ENCODE assay signal across 18 cellular contexts in genomic region chr20:53874706-53875105, GRCh38.
DNase-seq lines count a peak whose midpoint lies in the region; ATAC-seq and TF ChIP-seq lines count a peak whose summit lies in the region.
"Had no signal": no experiment of that assay in that cellular context is flagged by ENCODE, and none has a peak within 500 bp of the region (broad histone marks: within the 10 kb centered on the region; RNA-seq: fewer than 3 reads in every experiment).

No MANE protein-coding gene starts in this region.

- H3K27ac ChIP-seq in ACC112 (ENCODE audit: low read depth, low read length) (no peak overlapping the region), Panc1 (ENCODE audit: low read length) (peak overlapping the region; percentile 100), neutrophil (peak overlapping the region; percentile 94), right atrium auricular region (no peak overlapping the region)
- no peak overlapping the region for H3K27ac ChIP-seq in CD8-positive, alpha-beta memory T cell (ENCODE audit: low read depth, low read length)

- no TSS peak for BruUV-seq in Panc1 (replicated peaks; lab: Mats Ljungman, UMichigan)

- intact Hi-C loops in Panc1 (cut with micrococcal nuclease; ENCODE audit: unreplicated experiment) = no loop called here

- H3K9me3 Mint-ChIP-seq in CD8-positive, alpha-beta memory T cell = peaks cover 0 to 2% (median 0%) of the 10 kb centered on the region in 5 donors
- H3K9me3 Mint-ChIP-seq: CD4-positive, CD25-positive, alpha-beta regulatory T cell had no signal

- H3K36me3 ChIP-seq in ACC112 (ENCODE audit: insufficient read depth, low read length) (no peaks in the 10 kb centered on the region), Panc1 (ENCODE audit: control insufficient read depth, insufficient read depth, low read length) (no peaks in the 10 kb centered on the region), neutrophil (no peaks in the 10 kb centered on the region), right atrium auricular region (no peaks in the 10 kb centered on the region)
- no peaks in the 10 kb centered on the region for H3K36me3 ChIP-seq in CD8-positive, alpha-beta memory T cell (ENCODE audit: insufficient read depth, low read length)
- H3K36me3 ChIP-seq: BE2C had no signal

- in situ Hi-C loops in Panc1 (cut with HindIII; ENCODE audit: low pct_unique_long_range_greater_than_20kb, low sequenced_read_pairs) = no loop called here

- no peak for ATAC-seq in Panc1
- ATAC-seq: PC-3 had no signal

- peak overlapping the region in 6 of 8 donors; percentile 7 to 61 (median 44) for H3K27ac Mint-ChIP-seq in CD8-positive, alpha-beta memory T cell

- H3K27me3 Mint-ChIP-seq in CD8-positive, alpha-beta memory T cell = peaks cover 0 to 4% of the 10 kb centered on the region in 2 donors

- TF ChIP-seq CTCF in Panc1 (IDR thresholded peaks at IDR 0.05) (no peak), neutrophil (IDR thresholded peaks at IDR 0.05) (no peak), right atrium auricular region (IDR thresholded peaks at IDR 0.05) (no peak)

- no peak for DNase-seq in CD8-positive, alpha-beta memory T cell
- no peak for DNase-seq in Panc1 (ENCODE audit: low read depth, low spot score)
- DNase-seq in NCI-H69 (lab: John Stamatoyannopoulos, UW) = no peak
- no peak for DNase-seq in right atrium auricular region (ENCODE audit: low spot score)
- no peak for DNase-seq in NCI-H187 treated with DMSO at 0.1 percent for 48 hours (lab: John Stamatoyannopoulos, UW)
- DNase-seq: BE2C; CD4-positive, CD25-positive, alpha-beta regulatory T cell; DND-41; H7; NCI-H1694; NCI-H2081 treated with DMSO at 0.1 percent for 48 hours; NCI-H2171 treated with DMSO at 0.1 percent for 48 hours; NCI-H524 treated with DMSO at 0.1 percent for 48 hours; PC-3; RPMI8226; SHP77 had no signal

- peaks cover 43 to 75% (median 72%) of the 10 kb centered on the region in 3 donors for H3K4me1 Mint-ChIP-seq in CD8-positive, alpha-beta memory T cell

- H2AFZ ChIP-seq in ACC112 (ENCODE audit: low read length, unreplicated experiment) = peak overlapping the region; percentile 21

- H3K27me3 ChIP-seq in ACC112 (ENCODE audit: insufficient read depth, low read length) (no peaks in the 10 kb centered on the region), Panc1 (ENCODE audit: control insufficient read depth, insufficient read depth, low read length) (no peaks in the 10 kb centered on the region), neutrophil (no peaks in the 10 kb centered on the region), right atrium auricular region (no peaks in the 10 kb centered on the region)
- H3K27me3 ChIP-seq in CD8-positive, alpha-beta memory T cell (ENCODE audit: insufficient read depth, low read length, poor library complexity, severe bottlenecking) = no peaks in the 10 kb centered on the region
- H3K27me3 ChIP-seq: BE2C had no signal

- H3K79me2 ChIP-seq in ACC112 (ENCODE audit: control insufficient read depth, insufficient read depth, low read length, unreplicated experiment) = no peaks in the 10 kb centered on the region

- peaks cover 20% of the 10 kb centered on the region for H3K4me1 ChIP-seq in ACC112 (ENCODE audit: control insufficient read depth, insufficient read depth, low read length, unreplicated experiment)
- H3K4me1 ChIP-seq in CD8-positive, alpha-beta memory T cell (ENCODE audit: insufficient read depth, low read length) = peaks cover 45% of the 10 kb centered on the region
- peaks cover 40% of the 10 kb centered on the region for H3K4me1 ChIP-seq in Panc1 (ENCODE audit: control insufficient read depth, insufficient read depth, low read length)
- H3K4me1 ChIP-seq in neutrophil (ENCODE audit: control insufficient read depth in 1 of 2, insufficient read depth in 1 of 2, low read depth in 1 of 2, low read length in 1 of 2) = peaks cover 46 to 49% of the 10 kb centered on the region in 2 experiments
- H3K4me1 ChIP-seq in right atrium auricular region = peaks cover 0 to under 1% of the 10 kb centered on the region in 2 donors

- no peaks in the 10 kb centered on the region for H3K9me3 ChIP-seq in CD8-positive, alpha-beta memory T cell (ENCODE audit: low read length)
- no peaks in the 10 kb centered on the region for H3K9me3 ChIP-seq in Panc1 (ENCODE audit: control insufficient read depth, insufficient read depth, low read depth, low read length)
- no peaks in the 10 kb centered on the region for H3K9me3 ChIP-seq in neutrophil
- H3K9me3 ChIP-seq in right atrium auricular region = no peaks in the 10 kb centered on the region
- H3K9me3 ChIP-seq: BE2C had no signal

- H3K4me3 ChIP-seq in ACC112 (ENCODE audit: low read depth, low read length) (no peak overlapping the region), Panc1 (ENCODE audit: low read depth in 2 of 2, low read length in 2 of 2) (no peak overlapping the region), neutrophil (ENCODE audit: low read depth in 1 of 2, low read length in 1 of 2) (peak overlapping the region; percentile 58 to 79), right atrium auricular region (no peak overlapping the region)
- no peak overlapping the region for H3K4me3 ChIP-seq in CD8-positive, alpha-beta memory T cell (ENCODE audit: low read length)

- CTCF ChIA-PET in CD8-positive, alpha-beta memory T cell (lab: Charles Lee) = interaction anchor here (0.7 kb wide), 1 partner anchor 26 kb away, joined by 3 read pairs; no protein-coding TSS in a partner anchor
- CTCF ChIA-PET in Panc1 (lab: Charles Lee) = no interaction called here

- POLR2A ChIA-PET in CD8-positive, alpha-beta memory T cell (lab: Charles Lee) = no interaction called here
- POLR2A ChIA-PET in Panc1 (lab: Charles Lee) = interaction anchor here (0.6 kb wide), 3 partner anchors 35 to 282 kb away, joined by 3 read pairs; no protein-coding TSS in a partner anchor

- no peak overlapping the region for H3K4me3 Mint-ChIP-seq in CD8-positive, alpha-beta memory T cell

- peaks cover 0 to 2% (median 0%) of the 10 kb centered on the region in 3 donors for H3K36me3 Mint-ChIP-seq in CD8-positive, alpha-beta memory T cell
- H3K36me3 Mint-ChIP-seq: CD4-positive, CD25-positive, alpha-beta regulatory T cell had no signal

Comparison
In these comparisons a context has a peak if more than half of its experiments do, and no peak if none do; other contexts are left out.
1. H3K27ac ChIP-seq: peak in Panc1 (single experiment) and neutrophil (single experiment); none in ACC112 (single experiment), CD8-positive, alpha-beta memory T cell (single experiment) and right atrium auricular region (0 of 2).
2. H3K4me3 ChIP-seq: peak in neutrophil (2 of 2); none in ACC112 (single experiment), CD8-positive, alpha-beta memory T cell (single experiment), Panc1 (0 of 2) and right atrium auricular region (0 of 2).